In genomic region chr10:98377001-98377400, GRCh38 we compare ENCODE assay signal across 24 cellular contexts. TPM values are rescaled to one million over a fixed set of nuclear protein-coding genes. Genes with fewer than 3 reads are reported as not detected.
DNase-seq lines count a peak whose midpoint lies in the region; ATAC-seq and TF ChIP-seq lines count a peak whose summit lies in the region.
"Had no signal": no experiment of that assay in that cellular context is flagged by ENCODE, and none has a peak within 500 bp of the region (broad histone marks: within the 10 kb centered on the region; RNA-seq: fewer than 3 reads in every experiment).

No MANE protein-coding gene starts in this region.

- no peaks in the 10 kb centered on the region for H4K20me1 ChIP-seq in PC-9 (ENCODE audit: insufficient read depth)

- no peak for TF ChIP-seq CTCF in PC-9 (conservative IDR thresholded peaks at IDR 0.05)
- TF ChIP-seq CTCF in fibroblast of mammary gland (conservative IDR thresholded peaks at IDR 0.05; ENCODE audit: control insufficient read depth, insufficient read depth, low read depth, low read length): no peak
- no peak for TF ChIP-seq CTCF in nephron progenitor cell (IDR thresholded peaks at IDR 0.05)

- no peak for ATAC-seq in HG03108 (IDR thresholded peaks at IDR 0.05; ENCODE audit: unreplicated experiment)
- ATAC-seq: A549, GM23338 had no signal

- H3K4me3 Mint-ChIP-seq in nephron progenitor cell: no peak overlapping the region
- H3K4me3 Mint-ChIP-seq: GM23338, HFFc6, IgD-negative memory B cell had no signal

- H3K4me1 Mint-ChIP-seq in nephron progenitor cell: peaks cover 70% of the 10 kb centered on the region
- H3K4me1 Mint-ChIP-seq: CD4-positive, alpha-beta memory T cell; IgD-negative memory B cell had no signal

- H3F3A ChIP-seq in PC-9 (ENCODE audit: insufficient read depth, low read depth): peaks cover 19% of the 10 kb centered on the region

- H3K9me2 ChIP-seq in PC-9 (ENCODE audit: insufficient read depth): no peaks in the 10 kb centered on the region

- H3K27me3 ChIP-seq in PC-9 (ENCODE audit: insufficient read depth, low read depth): no peaks in the 10 kb centered on the region
- H3K27me3 ChIP-seq: SJSA1 had no signal

- no TSS peak for BruUV-seq in PC-9 (replicated peaks; lab: Mats Ljungman, UMichigan)

- intact Hi-C loops in PC-9 (cut with micrococcal nuclease; ENCODE audit: unreplicated experiment): no loop called here

- peaks cover 4% of the 10 kb centered on the region for H3K9me3 Mint-ChIP-seq in nephron progenitor cell
- H3K9me3 Mint-ChIP-seq: HFFc6 had no signal

- no peaks in the 10 kb centered on the region for H3K79me2 ChIP-seq in PC-9 (ENCODE audit: low read depth)

- no peaks in the 10 kb centered on the region for H3K36me3 ChIP-seq in PC-9 (ENCODE audit: low read depth)
- H3K36me3 ChIP-seq: HAP-1, SJSA1 had no signal

- CTCF ChIA-PET in PC-9 (lab: Charles Lee): no interaction called here

- peak overlapping the region; percentile 85 for H3K27ac Mint-ChIP-seq in nephron progenitor cell
- H3K27ac Mint-ChIP-seq: CD4-positive, alpha-beta memory T cell; GM23338; HFFc6; IgD-negative memory B cell had no signal

- no peaks in the 10 kb centered on the region for H3K9me3 ChIP-seq in PC-9 (ENCODE audit: insufficient read depth, low read depth)
- H3K9me3 ChIP-seq: A549, HAP-1, SJSA1 had no signal

- POLR2A ChIA-PET in PC-9 (lab: Charles Lee; ENCODE audit: unreplicated experiment): no interaction called here

- H3K4me2 ChIP-seq in PC-9: 0 out of 2 replicates have a peak overlapping the region, but pooled peaks have one; percentile 31
- H3K4me2 ChIP-seq: A549, GM23338, KMS-11 had no signal

- H3K4me1 ChIP-seq in PC-9 (replicated peaks; ENCODE audit: insufficient read depth): peaks cover 48% of the 10 kb centered on the region
- H3K4me1 ChIP-seq: HAP-1, SJSA1 had no signal

- DNase-seq in PC-9 (no peak), fibroblast of mammary gland (ENCODE audit: low read depth) (peak; percentile 11), nephron progenitor cell (no peak), DMS 273 (lab: John Stamatoyannopoulos, UW; ENCODE audit: unreplicated experiment) (no peak), GM03348 (ENCODE audit: low spot score) (no peak)
- no peak for DNase-seq in activated T-cell treated with anti-CD3 and anti-CD28 coated beads, Interleukin-2, amount 50 U/mL, for 48 hours
- DNase-seq: C1 segment of cervical spinal cord; CD4-positive, alpha-beta memory T cell; COR-L47; GDM1; HFFc6; MM.1S; NCI-H2029; NCI-H446 treated with DMSO at 0.1 percent for 48 hours; NCI-H526; Right ventricle myocardium superior; RPMI8226 had no signal

- peaks cover 4% of the 10 kb centered on the region for H3K36me3 Mint-ChIP-seq in nephron progenitor cell (ENCODE audit: low read depth)

- H2AFZ ChIP-seq in PC-9: no peak overlapping the region
- H2AFZ ChIP-seq: GM23338 had no signal

- H3K4me3 ChIP-seq in PC-9 (no peak overlapping the region), fibroblast of mammary gland (ENCODE audit: control insufficient read depth, low read depth, low read length) (no peak overlapping the region)
- H3K4me3 ChIP-seq: A549, GM23338, HAP-1, SJSA1 had no signal

- peaks cover 20% of the 10 kb centered on the region for H3K27me3 Mint-ChIP-seq in nephron progenitor cell (ENCODE audit: low read depth, poor library complexity)

- H3K27ac ChIP-seq in PC-9: peak overlapping the region; percentile 87; the same call in 1 of the 2 replicates
- H3K27ac ChIP-seq: A549, KMS-11, SJSA1 had no signal

RNA-seq across cellular contexts. Expression of gene PYROXD2, which starts 38.0 kb away (rescaled TPM):
- total RNA-seq in PC-9 (2021): 28.0 and 28.2 TPM in 2 replicates
